In the genomic region with DNA sequence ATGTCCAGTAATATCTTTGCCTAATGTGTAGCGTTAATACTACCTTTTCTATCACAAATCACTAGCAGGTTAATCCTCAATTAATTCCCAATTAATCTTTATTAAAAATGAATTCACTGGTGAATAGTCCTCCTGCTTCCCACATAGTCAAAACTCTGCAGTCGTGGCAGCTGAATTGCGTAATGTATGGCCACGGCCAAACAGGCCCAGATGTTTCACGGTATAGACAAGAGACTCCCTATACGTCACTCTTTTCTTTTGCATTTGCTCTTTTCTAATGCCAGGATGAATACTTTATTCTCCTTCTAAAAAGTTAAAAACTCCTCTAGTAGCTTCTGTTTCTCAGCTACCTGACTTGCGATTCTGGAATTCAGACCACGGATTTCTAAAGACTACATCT, we compare ENCODE assay signal across 31 cellular contexts. TPM values are rescaled to one million over a fixed set of nuclear protein-coding genes. Genes with fewer than 3 reads are reported as not detected.
"Had no signal": no experiment of that assay in that cellular context is flagged by ENCODE, and none has a peak within 500 bp of the region (broad histone marks: within the 10 kb centered on the region; RNA-seq: fewer than 3 reads in every experiment).

No MANE protein-coding gene starts in this region.

- H3K4me3 Mint-ChIP-seq: activated CD4-positive, alpha-beta T cell treated with anti-CD3 and anti-CD28 coated beads, Interleukin-2, amount 10 ng/mL, durations not matched to agents 24 days and 14 days; activated CD8-positive, alpha-beta T cell treated with anti-CD3 and anti-CD28 coated beads for 36 hours; activated naive CD8-positive, alpha-beta T cell treated with anti-CD3 and anti-CD28 coated beads for 36 hours; activated T-cell treated with anti-CD3 and anti-CD28 coated beads, Interleukin-2, amount 50 U/mL, for 72 hours; activated T-helper 17 cell treated with anti-CD3 and anti-CD28 coated beads, Interleukin-2, amount 50 U/mL, for 72 hours; T-helper 1 cell treated with Interleukin-12 subunit alpha and Interleukin-12 subunit beta and Interleukin-4 antibody, amounts not matched to agents 30 μg/mL and 1 μg/mL, for 36 hours; T-helper 2 cell treated with Interferon-gamma antibody and Interleukin-4, amounts not matched to agents 5 μg/mL and 100 μg/mL, for 36 hours had no signal

- H3K27ac ChIP-seq: brain microvascular endothelial cell, SJCRH30, SK-N-MC had no signal

- H3K27ac Mint-ChIP-seq: activated CD4-positive, alpha-beta T cell treated with anti-CD3 and anti-CD28 coated beads, Interleukin-2, amount 10 ng/mL, durations not matched to agents 24 days and 14 days; activated CD8-positive, alpha-beta T cell treated with anti-CD3 and anti-CD28 coated beads for 36 hours; activated naive CD8-positive, alpha-beta T cell treated with anti-CD3 and anti-CD28 coated beads for 36 hours; activated T-cell treated with anti-CD3 and anti-CD28 coated beads, Interleukin-2, amount 50 U/mL, for 72 hours; activated T-helper 17 cell treated with anti-CD3 and anti-CD28 coated beads, Interleukin-2, amount 50 U/mL, for 72 hours; T-helper 1 cell treated with Interleukin-12 subunit alpha and Interleukin-12 subunit beta and Interleukin-4 antibody, amounts not matched to agents 30 μg/mL and 1 μg/mL, for 36 hours; T-helper 2 cell treated with Interferon-gamma antibody and Interleukin-4, amounts not matched to agents 5 μg/mL and 100 μg/mL, for 36 hours had no signal

- H3K4me1 ChIP-seq: SJCRH30 had no signal

- H3K4me3 ChIP-seq: MG63, SJCRH30, SK-N-MC had no signal

- H3K9me3 Mint-ChIP-seq: activated CD4-positive, alpha-beta T cell treated with anti-CD3 and anti-CD28 coated beads, Interleukin-2, amount 10 ng/mL, durations not matched to agents 24 days and 14 days; activated CD8-positive, alpha-beta T cell treated with anti-CD3 and anti-CD28 coated beads for 36 hours; activated T-helper 17 cell treated with anti-CD3 and anti-CD28 coated beads, Interleukin-2, amount 50 U/mL, for 72 hours had no signal

- H3K27me3 Mint-ChIP-seq: activated CD4-positive, alpha-beta T cell treated with anti-CD3 and anti-CD28 coated beads, Interleukin-2, amount 10 ng/mL, durations not matched to agents 24 days and 14 days; activated CD8-positive, alpha-beta T cell treated with anti-CD3 and anti-CD28 coated beads for 36 hours; activated naive CD8-positive, alpha-beta T cell treated with anti-CD3 and anti-CD28 coated beads for 36 hours; activated T-helper 17 cell treated with anti-CD3 and anti-CD28 coated beads, Interleukin-2, amount 50 U/mL, for 72 hours had no signal

- DNase-seq: activated CD4-positive, alpha-beta T cell treated with anti-CD3 and anti-CD28 coated beads, Interleukin-2, amount 10 ng/mL, durations not matched to agents 24 days and 14 days; activated CD4-positive, alpha-beta T cell treated with anti-CD3 and anti-CD28 coated beads, Interleukin-2, amount 50 U/mL, for 4 hours; activated CD8-positive, alpha-beta T cell treated with anti-CD3 and anti-CD28 coated beads for 36 hours; activated effector memory CD4-positive, alpha-beta T cell treated with anti-CD3 and anti-CD28 coated beads, Interleukin-2, amount 50 U/mL, for 16 hours; activated naive CD4-positive, alpha-beta T cell; activated naive CD4-positive, alpha-beta T cell treated with anti-CD3 and anti-CD28 coated beads, Interleukin-2, amount 50 U/mL, for 16 hours; activated naive CD8-positive, alpha-beta T cell treated with anti-CD3 and anti-CD28 coated beads for 36 hours; activated T-cell treated with anti-CD3 and anti-CD28 coated beads, Interleukin-2, amount 50 U/mL, for 1 hour; activated T-cell treated with anti-CD3 and anti-CD28 coated beads, Interleukin-2, amount 50 U/mL, for 72 hours; amniotic stem cell; aorta; brain microvascular endothelial cell; central memory CD4-positive, alpha-beta T cell; Kasumi-1; MG63; NCI-H1048; NCI-H1105 treated with DMSO at 0.1 percent for 48 hours; NCI-H1436; NCI-H1694; NCI-H2029; NCI-H345; NCI-H524 treated with DMSO at 0.1 percent for 48 hours; SHP77; SJCRH30 had no signal

- H3K36me3 Mint-ChIP-seq: activated naive CD8-positive, alpha-beta T cell treated with anti-CD3 and anti-CD28 coated beads for 36 hours had no signal

- H3K27me3 ChIP-seq: brain microvascular endothelial cell, MG63, SJCRH30 had no signal

- H3K36me3 ChIP-seq: brain microvascular endothelial cell, MG63, SJCRH30 had no signal

- H3K4me1 Mint-ChIP-seq: activated CD4-positive, alpha-beta T cell treated with anti-CD3 and anti-CD28 coated beads, Interleukin-2, amount 10 ng/mL, durations not matched to agents 24 days and 14 days; activated naive CD8-positive, alpha-beta T cell treated with anti-CD3 and anti-CD28 coated beads for 36 hours; activated T-helper 17 cell treated with anti-CD3 and anti-CD28 coated beads, Interleukin-2, amount 50 U/mL, for 72 hours had no signal

- ATAC-seq: activated CD8-positive, alpha-beta T cell treated with anti-CD3 and anti-CD28 coated beads for 36 hours; activated T-cell treated with anti-CD3 and anti-CD28 coated beads, Interleukin-2, amount 50 U/mL, for 72 hours; activated T-helper 17 cell treated with anti-CD3 and anti-CD28 coated beads, Interleukin-2, amount 50 U/mL, for 72 hours; Panc1 had no signal

RNA-seq across cellular contexts. Expression of gene MEOX2, which starts 17.0 kb away (rescaled TPM):
- total RNA-seq: activated CD4-positive, alpha-beta T cell treated with anti-CD3 and anti-CD28 coated beads, Interleukin-2, amount 10 ng/mL, durations not matched to agents 24 days and 14 days; activated CD8-positive, alpha-beta memory T cell treated with anti-CD3 and anti-CD28 coated beads for 36 hours; activated CD8-positive, alpha-beta T cell treated with anti-CD3 and anti-CD28 coated beads for 36 hours; activated naive CD8-positive, alpha-beta T cell treated with anti-CD3 and anti-CD28 coated beads for 36 hours; activated T-cell treated with anti-CD3 and anti-CD28 coated beads, Interleukin-2, amount 50 U/mL, for 72 hours; activated T-helper 17 cell treated with anti-CD3 and anti-CD28 coated beads, Interleukin-2, amount 50 U/mL, for 72 hours; NCI-H460; SJCRH30 had no signal
